15 cellular contexts compared by ENCODE assay signal in genomic region chr10:113521482-113521795, GRCh38. TPM values are rescaled to one million over a fixed set of nuclear protein-coding genes. Genes with fewer than 3 reads are reported as not detected.
"Had no signal": no experiment of that assay in that cellular context is flagged by ENCODE, and none has a peak within 500 bp of the region (broad histone marks: within the 10 kb centered on the region; RNA-seq: fewer than 3 reads in every experiment).

No MANE protein-coding gene starts in this region.

- H3K27ac ChIP-seq: cardiac muscle cell, lower lobe of right lung, stomach, WERI-Rb-1 had no signal

- H3K4me3 Mint-ChIP-seq: effector memory CD8-positive, alpha-beta T cell; nephron; stimulated activated effector memory CD8-positive, alpha-beta T cell treated with anti-CD3 and anti-CD28 coated beads, Interleukin-12 subunit alpha, Interleukin-12 subunit beta, amount 100 ng/mL, for 72 hours had no signal

- H3K36me3 ChIP-seq: cardiac muscle cell, lower lobe of right lung, sigmoid colon, stomach, WERI-Rb-1 had no signal

- ATAC-seq: effector memory CD8-positive, alpha-beta T cell had no signal

- H3K27ac Mint-ChIP-seq: activated naive CD4-positive, alpha-beta T cell treated with anti-CD3 and anti-CD28 coated beads, Interleukin-2, amount 50 U/mL, for 72 hours; effector memory CD8-positive, alpha-beta T cell; stimulated activated effector memory CD8-positive, alpha-beta T cell treated with anti-CD3 and anti-CD28 coated beads, Interleukin-12 subunit alpha, Interleukin-12 subunit beta, amount 100 ng/mL, for 72 hours had no signal

- DNase-seq: activated CD4-positive, alpha-beta T cell treated with anti-CD3 and anti-CD28 coated beads, Interleukin-2, amount 50 U/mL, for 4 hours; activated gamma-delta T cell treated with Interleukin-2 at 50 U/mL for 16 hours; effector memory CD8-positive, alpha-beta T cell had no signal

- H3K36me3 Mint-ChIP-seq: activated naive CD4-positive, alpha-beta T cell treated with anti-CD3 and anti-CD28 coated beads, Interleukin-2, amount 50 U/mL, for 72 hours; stimulated activated effector memory CD8-positive, alpha-beta T cell treated with anti-CD3 and anti-CD28 coated beads, Interleukin-12 subunit alpha, Interleukin-12 subunit beta, amount 100 ng/mL, for 72 hours had no signal

- H3K4me1 ChIP-seq: lower lobe of right lung had no signal

- H3K4me3 ChIP-seq: cardiac muscle cell, lower lobe of right lung, sigmoid colon, stomach had no signal

- H3K9me3 Mint-ChIP-seq: activated naive CD4-positive, alpha-beta T cell treated with anti-CD3 and anti-CD28 coated beads, Interleukin-2, amount 50 U/mL, for 72 hours; effector memory CD8-positive, alpha-beta T cell; nephron; stimulated activated effector memory CD8-positive, alpha-beta T cell treated with anti-CD3 and anti-CD28 coated beads, Interleukin-12 subunit alpha, Interleukin-12 subunit beta, amount 100 ng/mL, for 72 hours had no signal

- H3K9me3 ChIP-seq: lower lobe of right lung, sigmoid colon, stomach had no signal

- H3K27me3 ChIP-seq: cardiac muscle cell, sigmoid colon had no signal

- H3K4me1 Mint-ChIP-seq: stimulated activated effector memory CD8-positive, alpha-beta T cell treated with anti-CD3 and anti-CD28 coated beads, Interleukin-12 subunit alpha, Interleukin-12 subunit beta, amount 100 ng/mL, for 72 hours had no signal

RNA-seq across cellular contexts. Expression of gene HABP2, which starts 31.4 kb away (rescaled TPM):
- total RNA-seq: activated CD8-positive, alpha-beta memory T cell treated with anti-CD3 and anti-CD28 coated beads for 36 hours; activated naive CD4-positive, alpha-beta T cell treated with anti-CD3 and anti-CD28 coated beads, Interleukin-2, amount 50 U/mL, for 72 hours; cardiac muscle cell; dermis microvascular lymphatic vessel endothelial cell; left cardiac atrium; mesenteric fat pad; sigmoid colon had no signal
